Comparison of ENCODE assay signal across 14 cellular contexts in the genomic region with DNA sequence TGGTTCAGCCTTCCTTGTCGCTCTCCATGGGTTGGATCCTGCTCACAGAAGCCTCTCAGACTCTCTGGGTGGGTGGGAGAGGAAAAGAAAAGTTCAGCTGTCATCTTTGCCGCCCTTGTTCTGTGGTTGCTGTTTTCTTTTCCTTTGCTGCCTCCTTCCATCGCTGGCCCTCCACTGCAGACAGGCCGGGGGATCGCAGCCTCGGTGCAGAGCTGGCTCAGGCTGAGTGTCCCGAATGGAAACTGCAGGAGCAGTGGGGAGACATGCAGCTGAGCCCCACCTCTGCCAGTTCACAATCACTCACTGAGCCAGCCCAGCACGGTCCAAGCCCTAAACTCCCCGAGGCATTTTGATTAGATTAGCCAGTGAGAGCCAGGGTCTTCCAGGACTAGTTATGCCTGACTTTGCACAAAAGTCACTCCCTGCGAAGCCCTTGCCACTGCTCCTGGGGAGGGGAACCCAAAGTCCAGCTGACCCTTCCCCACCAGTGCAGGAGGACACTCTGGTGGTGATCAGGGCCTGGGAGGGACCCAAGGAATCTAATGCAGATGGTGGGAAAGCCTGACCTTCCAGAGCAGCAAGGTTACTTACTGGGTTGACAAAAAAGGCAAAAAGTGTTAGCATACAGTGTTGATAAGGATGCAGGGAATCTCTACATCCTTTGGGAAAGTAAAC.
"Had no signal": no experiment of that assay in that cellular context is flagged by ENCODE, and none has a peak within 500 bp of the region (broad histone marks: within the 10 kb centered on the region; RNA-seq: fewer than 3 reads in every experiment).

No MANE protein-coding gene starts in this region.

- H3K9me3 Mint-ChIP-seq: activated naive CD8-positive, alpha-beta T cell treated with anti-CD3 and anti-CD28 coated beads, Interleukin-2, amount 10 ng/mL, durations not matched to agents 7 days and 5 days; neural crest cell had no signal

- H3K36me3 Mint-ChIP-seq: T-cell had no signal

- H3K27ac Mint-ChIP-seq: activated CD8-positive, alpha-beta T cell treated with anti-CD3 and anti-CD28 coated beads, Interleukin-2, amount 10 ng/mL, durations not matched to agents 7 days and 5 days; activated naive CD8-positive, alpha-beta T cell treated with anti-CD3 and anti-CD28 coated beads, Interleukin-2, amount 10 ng/mL, durations not matched to agents 7 days and 5 days; T-cell had no signal

- ATAC-seq: activated CD8-positive, alpha-beta T cell treated with anti-CD3 and anti-CD28 coated beads, Interleukin-2, amount 10 ng/mL, durations not matched to agents 7 days and 5 days; left lung; T-cell had no signal

- H3K36me3 ChIP-seq: cardiac muscle cell, left lung, WERI-Rb-1 had no signal

- H3K9me3 ChIP-seq: left lung had no signal

- DNase-seq: activated CD4-positive, alpha-beta T cell treated with anti-CD3 and anti-CD28 coated beads for 48 hours; activated CD8-positive, alpha-beta memory T cell treated with anti-CD3 and anti-CD28 coated beads, Interleukin-2, amount 50 U/mL, for 48 hours; activated CD8-positive, alpha-beta T cell treated with anti-CD3 and anti-CD28 coated beads, Interleukin-2, amount 10 ng/mL, durations not matched to agents 7 days and 5 days; activated naive CD8-positive, alpha-beta T cell treated with anti-CD3 and anti-CD28 coated beads, Interleukin-2, amount 10 ng/mL, durations not matched to agents 7 days and 5 days; anterior cingulate cortex; effector CD4-positive, alpha-beta T cell; hypothalamus; left lung; mesenchymal stem cell; small intestine; T-cell; WERI-Rb-1 had no signal

- H3K4me3 Mint-ChIP-seq: activated CD8-positive, alpha-beta T cell treated with anti-CD3 and anti-CD28 coated beads, Interleukin-2, amount 10 ng/mL, durations not matched to agents 7 days and 5 days; activated naive CD8-positive, alpha-beta T cell treated with anti-CD3 and anti-CD28 coated beads, Interleukin-2, amount 10 ng/mL, durations not matched to agents 7 days and 5 days; T-cell had no signal
